ENCODE assay signal across 9 cellular contexts in the genomic region with DNA sequence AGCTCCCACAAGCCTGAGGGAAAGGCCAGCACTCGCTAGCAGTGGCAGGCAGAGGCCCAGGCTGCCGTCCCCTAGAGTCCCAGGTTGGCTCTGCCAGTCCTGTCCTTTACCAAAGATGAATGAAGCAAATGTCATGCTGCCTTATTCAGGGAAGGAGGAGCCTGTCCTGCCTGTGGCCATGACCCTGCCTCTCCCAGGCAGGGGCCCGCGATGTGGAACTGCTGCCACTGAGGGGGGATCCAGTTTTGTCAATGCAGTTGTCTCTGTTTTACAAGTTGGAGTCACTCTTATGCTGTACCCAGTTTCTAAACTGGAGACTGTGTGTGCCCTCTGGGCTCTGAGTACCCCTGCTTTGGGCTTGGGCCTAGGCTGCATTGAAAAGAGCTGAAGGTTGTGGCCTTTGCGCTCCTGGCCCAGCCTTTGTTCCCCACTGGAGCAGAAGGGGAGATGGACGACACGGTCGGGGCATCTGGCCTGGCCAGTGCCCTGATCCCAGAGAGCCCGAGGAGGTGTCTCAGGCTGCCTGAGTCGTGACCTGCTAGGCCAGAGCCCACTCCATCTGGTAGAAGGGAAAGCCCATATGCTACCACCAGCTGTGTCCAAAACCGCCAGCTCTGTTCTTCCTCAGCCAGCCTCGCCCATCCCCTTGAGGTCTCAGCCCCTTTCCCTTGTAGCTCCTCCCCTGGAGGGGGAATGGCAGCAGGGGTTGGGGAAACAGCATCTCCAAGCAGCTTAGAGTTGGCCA. TPM values are rescaled to one million over a fixed set of nuclear protein-coding genes. Genes with fewer than 3 reads are reported as not detected.
DNase-seq lines count a peak whose midpoint lies in the region; ATAC-seq and TF ChIP-seq lines count a peak whose summit lies in the region.
"Had no signal": no experiment of that assay in that cellular context is flagged by ENCODE, and none has a peak within 500 bp of the region (broad histone marks: within the 10 kb centered on the region; RNA-seq: fewer than 3 reads in every experiment).

No MANE protein-coding gene starts in this region.

- no peak for ATAC-seq in natural killer cell treated with Interleukin-12 subunit alpha and Interleukin-12 subunit beta and Interleukin-15 and Interleukin-18, amount 100 ng/mL, for 72 hours
- no peak for ATAC-seq in GM18867 (IDR thresholded peaks at IDR 0.05; ENCODE audit: unreplicated experiment)

- H3K4me3 Mint-ChIP-seq in activated T-helper 2 cell treated with anti-CD3 and anti-CD28 coated beads, Interferon-gamma antibody, Interleukin-2, Interleukin-4, amounts not matched to agents 10 μg/mL and 5 μg/mL and 100 μg/mL, durations not matched to agents 14 hours and 24 hours and 36 hours (ENCODE audit: low read depth), result no peak overlapping the region
- H3K4me3 Mint-ChIP-seq in natural killer cell treated with Interleukin-12 subunit alpha and Interleukin-12 subunit beta and Interleukin-15 and Interleukin-18, amount 100 ng/mL, for 72 hours, result peak overlapping the region; percentile 27

- H3K4me3 ChIP-seq in DOHH2 (ENCODE audit: low read length) (no peak overlapping the region), Karpas-422 (ENCODE audit: low read length) (no peak overlapping the region; the same call in 1 of the 2 replicates)

- H3K27ac ChIP-seq in DOHH2 (ENCODE audit: low read depth, low read length) (peak overlapping the region; percentile 94), Karpas-422 (ENCODE audit: low read length) (peak overlapping the region; percentile 96)

- peak overlapping the region; percentile 70 for H3K4me2 ChIP-seq in DOHH2 (ENCODE audit: low read length)
- peak overlapping the region; percentile 93 for H3K4me2 ChIP-seq in Karpas-422 (ENCODE audit: low read depth, low read length, poor library complexity, severe bottlenecking)

- peak; percentile 50 for DNase-seq in Karpas-422
- DNase-seq in activated T-helper 2 cell treated with anti-CD3 and anti-CD28 coated beads, Interferon-gamma antibody, Interleukin-2, Interleukin-4, amounts not matched to agents 10 μg/mL and 5 μg/mL and 100 μg/mL, durations not matched to agents 14 hours and 24 hours and 36 hours (ENCODE audit: low spot score), result no peak
- DNase-seq in natural killer cell treated with Interleukin-12 subunit alpha and Interleukin-12 subunit beta and Interleukin-15 and Interleukin-18, amount 100 ng/mL, for 72 hours (ENCODE audit: low spot score), result no peak
- no peak for DNase-seq in cardiac septum (ENCODE audit: low spot score)
- no peak for DNase-seq in COLO668 (lab: John Stamatoyannopoulos, UW; ENCODE audit: unreplicated experiment)
- DNase-seq in effector CD8-positive, alpha-beta T cell (lab: John Stamatoyannopoulos, UW), result no peak
- DNase-seq: NCI-H1417 treated with DMSO at 0.1 percent for 48 hours had no signal

- peak overlapping the region; percentile 42 for H3K27ac Mint-ChIP-seq in activated T-helper 2 cell treated with anti-CD3 and anti-CD28 coated beads, Interferon-gamma antibody, Interleukin-2, Interleukin-4, amounts not matched to agents 10 μg/mL and 5 μg/mL and 100 μg/mL, durations not matched to agents 14 hours and 24 hours and 36 hours
- H3K27ac Mint-ChIP-seq in natural killer cell treated with Interleukin-12 subunit alpha and Interleukin-12 subunit beta and Interleukin-15 and Interleukin-18, amount 100 ng/mL, for 72 hours, result peak overlapping the region; percentile 85 to 88

- H3K36me3 ChIP-seq in DOHH2 (ENCODE audit: control insufficient read depth, low read length) (peaks cover 72% of the 10 kb centered on the region), Karpas-422 (ENCODE audit: insufficient read depth, low read length) (peaks cover 12% of the 10 kb centered on the region)

- intact Hi-C loops in activated T-helper 2 cell treated with anti-CD3 and anti-CD28 coated beads, Interferon-gamma antibody, Interleukin-2, Interleukin-4, amounts not matched to agents 10 μg/mL and 5 μg/mL and 100 μg/mL, durations not matched to agents 14 hours and 24 hours and 36 hours (cut with micrococcal nuclease), result no loop called here
- intact Hi-C loops in cardiac septum (cut with DNase I), result no loop called here

- H3F3A ChIP-seq in DOHH2 (ENCODE audit: control insufficient read depth, insufficient read depth), result peaks cover 29% of the 10 kb centered on the region

- peaks cover 31% of the 10 kb centered on the region for H3K4me1 Mint-ChIP-seq in activated T-helper 2 cell treated with anti-CD3 and anti-CD28 coated beads, Interferon-gamma antibody, Interleukin-2, Interleukin-4, amounts not matched to agents 10 μg/mL and 5 μg/mL and 100 μg/mL, durations not matched to agents 14 hours and 24 hours and 36 hours (ENCODE audit: low read depth)
- H3K4me1 Mint-ChIP-seq in natural killer cell treated with Interleukin-12 subunit alpha and Interleukin-12 subunit beta and Interleukin-15 and Interleukin-18, amount 100 ng/mL, for 72 hours (ENCODE audit: low read depth in 2 of 2), result peaks cover 31 to 38% of the 10 kb centered on the region in 2 donors

- H3K9me3 ChIP-seq in DOHH2 (ENCODE audit: control insufficient read depth, insufficient read depth, low read length) (no peaks in the 10 kb centered on the region), Karpas-422 (ENCODE audit: low read length) (no peaks in the 10 kb centered on the region)

- H3K9me3 Mint-ChIP-seq in activated T-helper 2 cell treated with anti-CD3 and anti-CD28 coated beads, Interferon-gamma antibody, Interleukin-2, Interleukin-4, amounts not matched to agents 10 μg/mL and 5 μg/mL and 100 μg/mL, durations not matched to agents 14 hours and 24 hours and 36 hours, result no peaks in the 10 kb centered on the region
- H3K9me3 Mint-ChIP-seq in natural killer cell treated with Interleukin-12 subunit alpha and Interleukin-12 subunit beta and Interleukin-15 and Interleukin-18, amount 100 ng/mL, for 72 hours, result no peaks in the 10 kb centered on the region

- H4K20me1 ChIP-seq in DOHH2 (ENCODE audit: control insufficient read depth, insufficient read depth, low read depth, low read length), result no peaks in the 10 kb centered on the region; the same call in 1 of the 2 replicates
- no peaks in the 10 kb centered on the region for H4K20me1 ChIP-seq in Karpas-422 (ENCODE audit: insufficient read depth, low read depth, low read length)

- no peaks in the 10 kb centered on the region for H3K27me3 Mint-ChIP-seq in activated T-helper 2 cell treated with anti-CD3 and anti-CD28 coated beads, Interferon-gamma antibody, Interleukin-2, Interleukin-4, amounts not matched to agents 10 μg/mL and 5 μg/mL and 100 μg/mL, durations not matched to agents 14 hours and 24 hours and 36 hours (ENCODE audit: low read depth)
- no peaks in the 10 kb centered on the region for H3K27me3 Mint-ChIP-seq in natural killer cell treated with Interleukin-12 subunit alpha and Interleukin-12 subunit beta and Interleukin-15 and Interleukin-18, amount 100 ng/mL, for 72 hours

- peaks cover 28% of the 10 kb centered on the region for H3K79me2 ChIP-seq in DOHH2 (ENCODE audit: control insufficient read depth, low read length)
- H3K79me2 ChIP-seq in Karpas-422 (ENCODE audit: low read length), result peaks cover 11% of the 10 kb centered on the region; the same call in 1 of the 2 replicates

- no peak overlapping the region for H2AFZ ChIP-seq in Karpas-422 (ENCODE audit: low read length)

- H3K9me2 ChIP-seq in DOHH2 (replicated peaks; ENCODE audit: control insufficient read depth, low read length), result no peaks in the 10 kb centered on the region
- H3K9me2 ChIP-seq in Karpas-422 (replicated peaks; ENCODE audit: insufficient read depth, low read length), result no peaks in the 10 kb centered on the region

- H3K27me3 ChIP-seq in DOHH2 (ENCODE audit: control insufficient read depth, low read length), result no peaks in the 10 kb centered on the region
- no peaks in the 10 kb centered on the region for H3K27me3 ChIP-seq in Karpas-422 (ENCODE audit: low read length)

- H3K36me3 Mint-ChIP-seq in activated T-helper 2 cell treated with anti-CD3 and anti-CD28 coated beads, Interferon-gamma antibody, Interleukin-2, Interleukin-4, amounts not matched to agents 10 μg/mL and 5 μg/mL and 100 μg/mL, durations not matched to agents 14 hours and 24 hours and 36 hours (ENCODE audit: low read depth), result peaks cover 56% of the 10 kb centered on the region
- no peaks in the 10 kb centered on the region for H3K36me3 Mint-ChIP-seq in natural killer cell treated with Interleukin-12 subunit alpha and Interleukin-12 subunit beta and Interleukin-15 and Interleukin-18, amount 100 ng/mL, for 72 hours

- TF ChIP-seq CTCF in DOHH2 (IDR thresholded peaks at IDR 0.05; ENCODE audit: low read depth, low read length, poor library complexity, severe bottlenecking), result no peak

- H3K4me1 ChIP-seq in DOHH2 (ENCODE audit: control insufficient read depth, low read length) (peaks cover 42% of the 10 kb centered on the region), Karpas-422 (ENCODE audit: low read length) (peaks cover 41% of the 10 kb centered on the region)

- peak overlapping the region; percentile 82 for H3K9ac ChIP-seq in Karpas-422 (ENCODE audit: low read length)

RNA-seq across cellular contexts. Expression of gene LIMD2, which starts 5.5 kb away (rescaled TPM):
- 200 and 538 TPM in 2 replicates for total RNA-seq in Karpas-422 (2014; rRNA removed; shearing (Covaris generic); ENCODE audit: low replicate concordance)
- 178 and 182 TPM in 2 replicates for total RNA-seq in activated T-helper 2 cell treated with anti-CD3 and anti-CD28 coated beads, Interferon-gamma antibody, Interleukin-2, Interleukin-4, amounts not matched to agents 10 μg/mL and 5 μg/mL and 100 μg/mL, durations not matched to agents 14 hours and 24 hours and 36 hours
- total RNA-seq in natural killer cell treated with Interleukin-12 subunit alpha and Interleukin-12 subunit beta and Interleukin-15 and Interleukin-18, amount 100 ng/mL, for 72 hours, result 100 to 1,000 TPM; 114 to 185 TPM
- 7.5 TPM for total RNA-seq in cardiac septum

RNA-seq across cellular contexts. Expression of gene STRADA, which starts 47.2 kb away (rescaled TPM):
- 25.8 and 27.5 TPM in 2 replicates for total RNA-seq in Karpas-422 (2014; rRNA removed; shearing (Covaris generic); ENCODE audit: low replicate concordance)
- total RNA-seq in activated T-helper 2 cell treated with anti-CD3 and anti-CD28 coated beads, Interferon-gamma antibody, Interleukin-2, Interleukin-4, amounts not matched to agents 10 μg/mL and 5 μg/mL and 100 μg/mL, durations not matched to agents 14 hours and 24 hours and 36 hours, result 54.0 and 57.4 TPM in 2 replicates
- 10 to 100 TPM; 59.5 to 86.5 TPM for total RNA-seq in natural killer cell treated with Interleukin-12 subunit alpha and Interleukin-12 subunit beta and Interleukin-15 and Interleukin-18, amount 100 ng/mL, for 72 hours
- 20.4 TPM for total RNA-seq in cardiac septum

Comparison
In these comparisons a context has a peak if more than half of its experiments do, and no peak if none do; other contexts are left out.
1. RNA of gene LIMD2, which starts 5.5 kb away (total RNA-seq): 200 to 538 TPM in Karpas-422, 114 to 185 TPM in natural killer cell treated with Interleukin-12 subunit alpha and Interleukin-12 subunit beta and Interleukin-15 and Interleukin-18, amount 100 ng/mL, for 72 hours and 178 to 182 TPM in activated T-helper 2 cell treated with anti-CD3 and anti-CD28 coated beads, Interferon-gamma antibody, Interleukin-2, Interleukin-4, amounts not matched to agents 10 μg/mL and 5 μg/mL and 100 μg/mL, durations not matched to agents 14 hours and 24 hours and 36 hours; 7.5 TPM in cardiac septum (single experiment); every median in the first group is over 10 times any median in the second.